In the genomic region with DNA sequence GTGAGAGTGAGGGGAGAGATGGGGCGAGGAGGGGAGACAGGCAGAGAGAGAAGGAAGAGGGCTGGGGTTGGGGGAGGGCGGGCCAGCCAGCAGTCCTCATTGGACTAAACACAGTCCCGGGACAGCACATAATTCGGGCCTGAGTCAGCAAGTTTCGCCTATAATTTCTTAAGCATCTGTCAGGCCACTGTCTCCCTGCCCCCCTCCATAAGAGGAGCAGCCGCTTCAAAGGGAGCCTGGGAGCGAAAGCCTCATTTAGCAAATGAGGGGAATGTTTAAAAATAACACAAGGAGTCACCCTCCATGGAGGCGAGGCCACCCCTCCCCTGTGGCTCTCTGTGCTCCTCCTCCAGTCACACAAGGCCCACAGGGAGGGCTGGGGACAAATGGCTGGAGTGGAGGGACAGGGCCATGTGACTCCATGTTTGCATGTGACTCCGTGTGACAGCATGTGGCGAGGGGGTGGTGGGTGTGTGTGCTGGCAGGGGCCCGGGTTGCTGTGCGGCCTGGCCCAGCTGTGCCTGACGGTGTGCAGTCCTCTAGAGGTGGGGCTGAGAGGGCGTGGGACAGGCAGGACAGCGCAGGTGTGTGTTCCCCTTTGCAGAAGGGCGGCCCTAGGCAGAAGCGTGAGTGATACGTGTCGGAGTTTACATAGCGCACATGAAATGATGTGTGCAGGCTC, we compare ENCODE assay signal across 8 cellular contexts.
DNase-seq lines count a peak whose midpoint lies in the region; ATAC-seq and TF ChIP-seq lines count a peak whose summit lies in the region.
"Had no signal": no experiment of that assay in that cellular context is flagged by ENCODE, and none has a peak within 500 bp of the region (broad histone marks: within the 10 kb centered on the region; RNA-seq: fewer than 3 reads in every experiment).

No MANE protein-coding gene starts in this region.

- TF ChIP-seq POLR2A in spleen (IDR thresholded peaks at IDR 0.05): no peak

- no peaks in the 10 kb centered on the region for H3K27me3 ChIP-seq in spleen (replicated peaks in 1 of 7)

- H3K36me3 ChIP-seq in HEK293 (ENCODE audit: control insufficient read depth in 2 of 2, insufficient read depth in 1 of 2, low read length in 2 of 2) (no peaks in the 10 kb centered on the region), spleen (no peaks in the 10 kb centered on the region)

- H3K27ac ChIP-seq in HEK293 (ENCODE audit: extremely low read depth, low read depth, low read length) (no peak overlapping the region), spleen (peak overlapping the region in 4 of 8 donors; percentile 40 to 60 (median 48))

- WGBS in spleen, 5 donors: 76 to 85% (median 82%) methylated on average over 19 to 20 of the region's 20 CpGs

- ATAC-seq in left cardiac atrium (peak; percentile 92 to 94), HG02981 (IDR thresholded peaks at IDR 0.05; ENCODE audit: unreplicated experiment) (no peak)

- intact Hi-C loops in left cardiac atrium (cut with DNase I): no loop called here
- intact Hi-C loops in spleen (cut with DNase I; ENCODE audit: low total_unique reads): no loop called here

- CTCF ChIA-PET in HEK293 (lab: Yijun Ruan, JAX): no interaction called here

- TF ChIP-seq CTCF in HEK293 (tag by site-specific recombination; IDR thresholded peaks at IDR 0.05) (no peak), spleen (IDR thresholded peaks at IDR 0.05 in 8 of 11, conservative IDR thresholded peaks at IDR 0.05 in 3 of 11) (no peak)

- H3K4me1 ChIP-seq in HEK293 (ENCODE audit: control insufficient read depth, insufficient read depth, low read length) (no peaks in the 10 kb centered on the region), spleen (no peaks in the 10 kb centered on the region)

- DNase-seq in SK-N-DZ (ENCODE audit: low spot score) (peak; percentile 29), left cardiac atrium (peak; percentile 29), spleen (peak; percentile 68), GDM1 (lab: John Stamatoyannopoulos, UW) (no peak), T-helper 9 cell (no peak)
- DNase-seq: activated T-cell treated with anti-CD3 and anti-CD28 coated beads, Interleukin-2, amount 50 U/mL, for 24 hours had no signal

- H3K9me3 ChIP-seq in HEK293 (ENCODE audit: control insufficient read depth, insufficient read depth, low read depth, low read length) (no peaks in the 10 kb centered on the region), spleen (no peaks in the 10 kb centered on the region)

- POLR2A ChIA-PET in HEK293 (lab: Yijun Ruan, JAX): no interaction called here

- H3K4me3 ChIP-seq in HEK293 (ENCODE audit: low read depth, low read length) (no peak overlapping the region), spleen (no peak overlapping the region)

TF ChIP-seq in HEK293, 187 proteins besides CTCF, POLR2A, EP300 and RAD21:
- TF ChIP-seq HIC1 (tag by site-specific recombination; IDR thresholded peaks at IDR 0.05) (no peak), ZNF398 (tag by site-specific recombination; IDR thresholded peaks at IDR 0.05) (0 out of 2 replicates have a peak, but pooled peaks have one; percentile 58), ZFHX2 (tag by site-specific recombination; conservative IDR thresholded peaks at IDR 0.05) (peak; percentile 26; the same call in 1 of the 2 replicates), ZNF610 (tag by site-specific recombination; IDR thresholded peaks at IDR 0.05; ENCODE audit: borderline replicate concordance) (no peak), TCF7L2 (IDR thresholded peaks at IDR 0.05; ENCODE audit: borderline replicate concordance, low read depth, low read length) (peak; percentile 21; the same call in 1 of the 2 replicates), MYNN (tag by site-specific recombination; IDR thresholded peaks at IDR 0.05; ENCODE audit: borderline replicate concordance) (no peak), ZIC2 (tag by site-specific recombination; IDR thresholded peaks at IDR 0.05) (peak; percentile 68)
- TF ChIP-seq, protein P1, sequence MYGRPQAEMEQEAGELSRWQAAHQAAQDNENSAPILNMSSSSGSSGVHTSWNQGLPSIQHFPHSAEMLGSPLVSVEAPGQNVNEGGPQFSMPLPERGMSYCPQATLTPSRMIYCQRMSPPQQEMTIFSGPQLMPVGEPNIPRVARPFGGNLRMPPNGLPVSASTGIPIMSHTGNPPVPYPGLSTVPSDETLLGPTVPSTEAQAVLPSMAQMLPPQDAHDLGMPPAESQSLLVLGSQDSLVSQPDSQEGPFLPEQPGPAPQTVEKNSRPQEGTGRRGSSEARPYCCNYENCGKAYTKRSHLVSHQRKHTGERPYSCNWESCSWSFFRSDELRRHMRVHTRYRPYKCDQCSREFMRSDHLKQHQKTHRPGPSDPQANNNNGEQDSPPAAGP (tag by site-specific recombination; IDR thresholded peaks at IDR 0.05): peak; percentile 75

Comparison
In these comparisons a context has a peak if more than half of its experiments do, and no peak if none do; other contexts are left out.
1. DNase-seq: peak in SK-N-DZ (single experiment), left cardiac atrium (single experiment) and spleen (single experiment); none in GDM1 (single experiment) and T-helper 9 cell (single experiment).